Comparison of ENCODE assay signal across 21 cellular contexts in genomic region chr16:4382795-4383357, GRCh38. TPM values are rescaled to one million over a fixed set of nuclear protein-coding genes. Genes with fewer than 3 reads are reported as not detected.
DNase-seq lines count a peak whose midpoint lies in the region; ATAC-seq, FAIRE-seq and TF ChIP-seq lines count a peak whose summit lies in the region.
"Had no signal": no experiment of that assay in that cellular context is flagged by ENCODE, and none has a peak within 500 bp of the region (broad histone marks: within the 10 kb centered on the region; RNA-seq: fewer than 3 reads in every experiment).

No MANE protein-coding gene starts in this region.

- H4K20me1 ChIP-seq in HepG2 (ENCODE audit: insufficient read depth, low read length) (peaks cover 26% of the 10 kb centered on the region), K562 (replicated peaks; ENCODE audit: control insufficient read depth, insufficient read depth, low read length) (no peaks in the 10 kb centered on the region)

- H3K27ac ChIP-seq in HepG2 (ENCODE audit: extremely low read length, insufficient read depth, low read length) (no peak overlapping the region), right lobe of liver (no peak overlapping the region), K562 (ENCODE audit: extremely low read depth, low read depth, low read length) (no peak overlapping the region)
- H3K27ac ChIP-seq: epithelial cell of prostate, parathyroid adenoma, VCaP had no signal

- no peaks in the 10 kb centered on the region for H3K9me3 Mint-ChIP-seq in nephron progenitor cell
- H3K9me3 Mint-ChIP-seq: T-cell had no signal

- H3K36me3 ChIP-seq in HepG2 (replicated peaks in 1 of 2; ENCODE audit: control insufficient read depth in 1 of 2, insufficient read depth in 2 of 2, low read length in 2 of 2) (peaks cover 4 to 16% of the 10 kb centered on the region in 2 experiments), right lobe of liver (peaks cover 0 to 26% (median 9%) of the 10 kb centered on the region in 4 donors), K562 (ENCODE audit: control insufficient read depth, insufficient read depth, low read length) (peaks cover 53% of the 10 kb centered on the region; the same call in 1 of the 3 replicates)

- H3K4me1 Mint-ChIP-seq in nephron progenitor cell, result peaks cover 54% of the 10 kb centered on the region

- TF ChIP-seq CTCF in HepG2 (CRISPR knock-in tag; IDR thresholded peaks at IDR 0.05) (no peak), right lobe of liver (IDR thresholded peaks at IDR 0.05) (no peak), K562 (IDR thresholded peaks at IDR 0.05 in 2 of 3, conservative IDR thresholded peaks at IDR 0.05 in 1 of 3; ENCODE audit: insufficient read depth in 2 of 3, low read depth in 1 of 3, low read length in 3 of 3) (no peak), nephron progenitor cell (IDR thresholded peaks at IDR 0.05) (no peak)

- CTCF ChIA-PET in HepG2 (lab: Yijun Ruan, JAX; ENCODE audit: low intra/inter-chr PET ratio, low total read pairs) (no interaction called here), K562 (lab: Yijun Ruan, JAX; ENCODE audit: low intra/inter-chr PET ratio) (no interaction called here)

- DNase-seq in HepG2 (ENCODE audit: low spot score), result no peak
- no peak for DNase-seq in right lobe of liver
- peak in 1 of 4 experiments; percentile 10 for DNase-seq in K562 (ENCODE audit: extremely low read depth in 1 of 4, low spot score in 3 of 4)
- DNase-seq in nephron progenitor cell, result peak; percentile 2
- DNase-seq in NAMALWA (ENCODE audit: low spot score), result no peak
- no peak for DNase-seq in T-helper 1 cell
- DNase-seq: activated CD4-positive, alpha-beta T cell treated with anti-CD3 and anti-CD28 coated beads, Interleukin-2, amount 50 U/mL, for 48 hours; activated T-cell treated with anti-CD3 and anti-CD28 coated beads for 4 hours; cortex of kidney; KBM-7; NCI-H2029 treated with DMSO at 0.1 percent for 48 hours; NCI-H510A; stimulated activated CD4-positive, alpha-beta T cell treated with anti-CD3 and anti-CD28 coated beads, Interleukin-4, amount 100 ng/mL, for 1 hour; T-cell had no signal

- H3K27ac Mint-ChIP-seq in nephron progenitor cell, result no peak overlapping the region

- no peaks in the 10 kb centered on the region for H3K36me3 Mint-ChIP-seq in nephron progenitor cell (ENCODE audit: low read depth)

- H3K4me2 ChIP-seq in HepG2 (ENCODE audit: low read depth, low read length) (no peak overlapping the region), K562 (ENCODE audit: insufficient read depth, low read length) (no peak overlapping the region)

- TF ChIP-seq RAD21 in HepG2 (CRISPR knock-in tag; IDR thresholded peaks at IDR 0.05) (no peak), K562 (CRISPR knock-in tag; conservative IDR thresholded peaks at IDR 0.05 in 1 of 2, IDR thresholded peaks at IDR 0.05 in 1 of 2) (no peak)

- in situ Hi-C loops in HepG2 (cut with HindIII; ENCODE audit: extremely low pct_ligation_motif_present, low pct_unique_long_range_greater_than_20kb) (no loop called here), K562 (cut with MboI) (no loop called here)

- no peaks in the 10 kb centered on the region for H3K9me1 ChIP-seq in K562 (ENCODE audit: control insufficient read depth, insufficient read depth, low read length)

- peaks cover 1% of the 10 kb centered on the region for H3K27me3 Mint-ChIP-seq in nephron progenitor cell (ENCODE audit: low read depth, poor library complexity)
- H3K27me3 Mint-ChIP-seq: T-cell had no signal

- H3K9me3 ChIP-seq in HepG2 (ENCODE audit: low read length) (no peaks in the 10 kb centered on the region), right lobe of liver (no peaks in the 10 kb centered on the region), K562 (replicated peaks; ENCODE audit: control insufficient read depth, insufficient read depth, low read depth, low read length) (no peaks in the 10 kb centered on the region)
- H3K9me3 ChIP-seq: gastroesophageal sphincter, HAP-1 had no signal

- POLR2A ChIA-PET in HepG2 (lab: Yijun Ruan, JAX), result interaction anchor here (2.4 kb wide), 1 partner anchor 10 kb away, joined by 9 read pairs; no protein-coding TSS in a partner anchor
- POLR2A ChIA-PET in K562 (lab: Yijun Ruan, JAX), result interaction anchor here (0.6 to 1.1 kb wide), 4 partner anchors 25 to 504 kb away, joined by 3 read pairs; no protein-coding TSS in a partner anchor

- peak in 1 of 2 experiments; percentile 36; a peak in 2 of 4 replicates for TF ChIP-seq POLR2A in HepG2 (IDR thresholded peaks at IDR 0.05; ENCODE audit: insufficient read depth in 1 of 2, low read depth in 2 of 2, low read length in 2 of 2)
- TF ChIP-seq POLR2A in right lobe of liver (IDR thresholded peaks at IDR 0.05), result no peak
- no peak for TF ChIP-seq POLR2A in K562 (conservative IDR thresholded peaks at IDR 0.05)

- H3K27me3 ChIP-seq in HepG2 (ENCODE audit: control insufficient read depth in 1 of 2, insufficient read depth in 2 of 2, low read length in 2 of 2) (no peaks in the 10 kb centered on the region), right lobe of liver (no peaks in the 10 kb centered on the region), K562 (ENCODE audit: control insufficient read depth in 2 of 2, insufficient read depth in 2 of 2, low read length in 2 of 2) (no peaks in the 10 kb centered on the region)
- H3K27me3 ChIP-seq: gastroesophageal sphincter had no signal

- FAIRE-seq in HepG2 (lab: Jason Lieb, UNC) (no peak), K562 (lab: Jason Lieb, UNC) (no peak)

- H3K79me2 ChIP-seq in HepG2 (ENCODE audit: insufficient read depth, low read length) (peaks cover 8% of the 10 kb centered on the region), K562 (ENCODE audit: control insufficient read depth, insufficient read depth, low read length) (no peaks in the 10 kb centered on the region)
- H3K79me2 ChIP-seq: parathyroid adenoma had no signal

- WGBS in HepG2 (ENCODE audit: low lambda C conversion rate), result 97% methylated on average over 14 of the region's 21 CpGs
- WGBS in right lobe of liver (ENCODE audit: insufficient coverage, low coverage, low lambda C conversion rate, missing lambda C conversion rate), result 89% methylated on average over 12 of the region's 21 CpGs
- 91% methylated on average over 14 of the region's 21 CpGs for WGBS in K562 (ENCODE audit: insufficient coverage, low coverage, missing lambda C conversion rate)

- BruUV-seq in HepG2 (replicated peaks; lab: Mats Ljungman, UMichigan), result TSS peak; percentile 37
- BruUV-seq in K562 (replicated peaks; lab: Mats Ljungman, UMichigan), result no TSS peak

- ATAC-seq in HepG2 (no peak), right lobe of liver (no peak), K562 (no peak), GM18861 (IDR thresholded peaks at IDR 0.05; ENCODE audit: unreplicated experiment) (no peak), HG03571 (IDR thresholded peaks at IDR 0.05; ENCODE audit: unreplicated experiment) (no peak)
- ATAC-seq: gastroesophageal sphincter had no signal

- peaks cover 28% of the 10 kb centered on the region for H3K4me1 ChIP-seq in HepG2 (ENCODE audit: insufficient read depth, low read length)
- peaks cover 0 to 34% (median 3%) of the 10 kb centered on the region in 4 donors for H3K4me1 ChIP-seq in right lobe of liver
- H3K4me1 ChIP-seq in K562 (replicated peaks in 1 of 2; ENCODE audit: control insufficient read depth in 2 of 2, insufficient read depth in 2 of 2, low read length in 2 of 2), result peaks cover 7 to 39% of the 10 kb centered on the region in 2 experiments; a peak in 4 of 5 replicates
- H3K4me1 ChIP-seq: HAP-1 had no signal

- H3K9ac ChIP-seq in HepG2 (ENCODE audit: insufficient read depth, low read depth, low read length), result no peak overlapping the region
- H3K9ac ChIP-seq in K562 (ENCODE audit: insufficient read depth in 1 of 2, low read depth in 2 of 2, low read length in 2 of 2), result peak overlapping the region in 1 of 2 experiments; percentile 60; a peak in 1 of 4 replicates
- H3K9ac ChIP-seq: parathyroid adenoma had no signal

- no peak for TF ChIP-seq EP300 in HepG2 (IDR thresholded peaks at IDR 0.05; ENCODE audit: low read depth in 2 of 2, low read length in 2 of 2)
- no peak for TF ChIP-seq EP300 in HepG2 (CRISPR knock-in tag; IDR thresholded peaks at IDR 0.05; ENCODE audit: borderline replicate concordance)
- TF ChIP-seq EP300 in K562 (IDR thresholded peaks at IDR 0.05; ENCODE audit: low read length), result no peak

- H3K4me3 Mint-ChIP-seq in nephron progenitor cell, result no peak overlapping the region

- H2AFZ ChIP-seq in HepG2 (ENCODE audit: low read length) (no peak overlapping the region), K562 (ENCODE audit: low read depth, low read length) (no peak overlapping the region)
- H2AFZ ChIP-seq: parathyroid adenoma had no signal

- intact Hi-C loops in HepG2 (cut with micrococcal nuclease; ENCODE audit: unreplicated experiment), result no loop called here
- intact Hi-C loops in right lobe of liver (cut with DNase I), result no loop called here
- intact Hi-C loops in K562 (cut with micrococcal nuclease), result no loop called here

- H3K4me3 ChIP-seq in HepG2 (replicated peaks in 1 of 3; ENCODE audit: insufficient read depth in 1 of 3, low read depth in 2 of 3, low read length in 3 of 3) (no peak overlapping the region), right lobe of liver (no peak overlapping the region), K562 (no peak overlapping the region)
- H3K4me3 ChIP-seq: gastroesophageal sphincter, HAP-1 had no signal

RNA-seq across cellular contexts. Expression of gene VASN, which starts 11.2 kb away (rescaled TPM):
- total RNA-seq in HepG2 (2016; rRNA removed; fragmentation: Illumina TruSeq; extraction: Trizol) (6.9 and 18.2 TPM in 2 replicates), right lobe of liver (10 to 100 TPM; 13.5 to 22.9 (median 16.8) TPM), K562 (2014; rRNA removed) (1.7 and 2.2 TPM in 2 replicates), K562 (2014; rRNA removed; fragmentation: Illumina TruSeq; extraction: Trizol) (0.06 and 0.07 TPM in 2 replicates), K562 (2015; rRNA removed; fragmentation: Illumina TruSeq; extraction: Trizol) (0.51 and 1.1 TPM in 2 replicates), K562 (2021) (2.4 and 2.5 TPM in 2 replicates)
- 2.8 and 3.3 TPM in 2 replicates for total RNA-seq in HepG2 (2016; cell fraction: cytosol; rRNA removed; fragmentation: Illumina TruSeq; extraction: Trizol; ENCODE audit: low read depth)
- 5.9 and 17.8 TPM in 2 replicates for total RNA-seq in HepG2 (2016; cell fraction: insoluble cytoplasmic fraction; rRNA removed; fragmentation: Illumina TruSeq; extraction: Trizol)
- total RNA-seq in HepG2 (2016; cell fraction: membrane; rRNA removed; fragmentation: Illumina TruSeq; extraction: Trizol), result 5.8 and 6.6 TPM in 2 replicates
- 22.5 and 25.6 TPM in 2 replicates for total RNA-seq in HepG2 (2016; cell fraction: nucleus; rRNA removed; fragmentation: Illumina TruSeq; extraction: Trizol)
- polyA plus RNA-seq in HepG2 (2011; rRNA removed) (8.4 and 15.5 TPM in 2 replicates), K562 (2011; rRNA removed) (0.31 and 1.2 TPM in 2 replicates), K562 (2014; fragmentation: Illumina TruSeq; extraction: Trizol) (0.16 and 0.42 TPM in 2 replicates), K562 (2014; fragmentation: Nextera tagmentation; extraction: Ambion mirVana) (under 1 TPM in 1 of 2 experiments, not detected in 1; 0.01 TPM), K562 (2014; rRNA removed) (0.78 and 0.90 TPM in 2 replicates)
- 9.0 and 15.7 TPM in 2 replicates for polyA plus RNA-seq in HepG2 (2011; cell fraction: cytosol; rRNA removed)
- 47.1 and 58.1 TPM in 2 replicates for polyA plus RNA-seq in HepG2 (2011; cell fraction: nucleus; rRNA removed)
- polyA plus RNA-seq in HepG2 (2012), result 9.8 and 16.9 TPM in 2 replicates
- 2.3 and 2.6 TPM in 2 replicates for polyA plus RNA-seq in HepG2 (2016; cell fraction: cytosol; fragmentation: Illumina TruSeq; extraction: Trizol; ENCODE audit: low read depth)
- polyA plus RNA-seq in HepG2 (2016; cell fraction: insoluble cytoplasmic fraction; fragmentation: Illumina TruSeq; extraction: Trizol; ENCODE audit: low read depth), result 7.7 and 10.2 TPM in 2 replicates
- polyA plus RNA-seq in HepG2 (2016; cell fraction: membrane; fragmentation: Illumina TruSeq; extraction: Trizol; ENCODE audit: low read depth), result 3.1 and 4.1 TPM in 2 replicates
- 40.8 and 43.4 TPM in 2 replicates for polyA plus RNA-seq in HepG2 (2016; cell fraction: nucleus; fragmentation: Illumina TruSeq; extraction: Trizol; ENCODE audit: insufficient read depth, low read depth)
- 1.2 and 47.2 TPM in 2 replicates for polyA minus RNA-seq in HepG2 (2011; rRNA and poly(A)+ RNA removed; ENCODE audit: low replicate concordance)
- polyA minus RNA-seq in HepG2 (2011; cell fraction: cytosol; rRNA and poly(A)+ RNA removed), result 18.8 and 21.5 TPM in 2 replicates
- polyA minus RNA-seq in HepG2 (2011; cell fraction: nucleus; rRNA and poly(A)+ RNA removed), result 32.1 and 35.9 TPM in 2 replicates
- total RNA-seq in K562 (2011; cell fraction: chromatin; rRNA removed; ENCODE audit: low replicate concordance), result 1.2 and 9.8 TPM in 2 replicates
- 10.1 and 15.2 TPM in 2 replicates for total RNA-seq in K562 (2011; cell fraction: nucleolus; rRNA removed)
- total RNA-seq in K562 (2011; cell fraction: nucleoplasm; rRNA removed), result 3.7 and 5.7 TPM in 2 replicates
- 0.78 and 3.2 TPM in 2 replicates for polyA plus RNA-seq in K562 (2011; cell fraction: cytosol; rRNA removed)
- 1.2 and 2.6 TPM in 2 replicates for polyA plus RNA-seq in K562 (2011; cell fraction: nucleus; rRNA removed)
- polyA plus RNA-seq in K562 (2012), result 2.9 and 6.1 TPM in 2 replicates
- 0.56 and 0.63 TPM in 2 replicates for polyA minus RNA-seq in K562 (2011; rRNA and poly(A)+ RNA removed)
- 1.1 and 2.8 TPM in 2 replicates for polyA minus RNA-seq in K562 (2011; cell fraction: cytosol; rRNA and poly(A)+ RNA removed)
- polyA minus RNA-seq in K562 (2011; cell fraction: nucleus; rRNA and poly(A)+ RNA removed), result 3.4 and 6.3 TPM in 2 replicates

RNA-seq across cellular contexts. Expression of gene PAM16, which starts 31.8 kb away (rescaled TPM):
- total RNA-seq in HepG2 (2016; rRNA removed; fragmentation: Illumina TruSeq; extraction: Trizol), result 39.5 and 51.8 TPM in 2 replicates
- total RNA-seq in HepG2 (2016; cell fraction: cytosol; rRNA removed; fragmentation: Illumina TruSeq; extraction: Trizol; ENCODE audit: low read depth), result 62.7 and 78.9 TPM in 2 replicates
- 44.0 and 55.1 TPM in 2 replicates for total RNA-seq in HepG2 (2016; cell fraction: insoluble cytoplasmic fraction; rRNA removed; fragmentation: Illumina TruSeq; extraction: Trizol)
- total RNA-seq in HepG2 (2016; cell fraction: membrane; rRNA removed; fragmentation: Illumina TruSeq; extraction: Trizol), result 48.0 and 59.1 TPM in 2 replicates
- total RNA-seq in HepG2 (2016; cell fraction: nucleus; rRNA removed; fragmentation: Illumina TruSeq; extraction: Trizol), result 21.8 and 30.9 TPM in 2 replicates
- 51.5 and 64.5 TPM in 2 replicates for polyA plus RNA-seq in HepG2 (2011; rRNA removed)
- polyA plus RNA-seq in HepG2 (2011; cell fraction: cytosol; rRNA removed), result 79.1 and 106 TPM in 2 replicates
- polyA plus RNA-seq in HepG2 (2011; cell fraction: nucleus; rRNA removed), result 59.7 and 63.8 TPM in 2 replicates
- polyA plus RNA-seq in HepG2 (2012), result 28.9 and 43.2 TPM in 2 replicates
- polyA plus RNA-seq in HepG2 (2016; cell fraction: cytosol; fragmentation: Illumina TruSeq; extraction: Trizol; ENCODE audit: low read depth), result 51.5 and 69.1 TPM in 2 replicates
- polyA plus RNA-seq in HepG2 (2016; cell fraction: insoluble cytoplasmic fraction; fragmentation: Illumina TruSeq; extraction: Trizol; ENCODE audit: low read depth), result 31.2 and 31.7 TPM in 2 replicates
- polyA plus RNA-seq in HepG2 (2016; cell fraction: membrane; fragmentation: Illumina TruSeq; extraction: Trizol; ENCODE audit: low read depth), result 35.5 and 47.0 TPM in 2 replicates
- polyA plus RNA-seq in HepG2 (2016; cell fraction: nucleus; fragmentation: Illumina TruSeq; extraction: Trizol; ENCODE audit: insufficient read depth, low read depth), result 70.3 and 85.7 TPM in 2 replicates
- 22.9 and 24.5 TPM in 2 replicates for polyA minus RNA-seq in HepG2 (2011; rRNA and poly(A)+ RNA removed; ENCODE audit: low replicate concordance)
- 13.2 and 17.4 TPM in 2 replicates for polyA minus RNA-seq in HepG2 (2011; cell fraction: cytosol; rRNA and poly(A)+ RNA removed)
- 12.3 and 12.9 TPM in 2 replicates for polyA minus RNA-seq in HepG2 (2011; cell fraction: nucleus; rRNA and poly(A)+ RNA removed)
- total RNA-seq in right lobe of liver, result 10 to 100 TPM; 27.9 to 45.9 (median 32.8) TPM
- 70.0 and 135 TPM in 2 replicates for total RNA-seq in K562 (2011; cell fraction: chromatin; rRNA removed; ENCODE audit: low replicate concordance)
- total RNA-seq in K562 (2011; cell fraction: nucleolus; rRNA removed), result 74.5 and 92.1 TPM in 2 replicates
- total RNA-seq in K562 (2011; cell fraction: nucleoplasm; rRNA removed), result 76.8 and 107 TPM in 2 replicates
- 173 and 213 TPM in 2 replicates for total RNA-seq in K562 (2014; rRNA removed)
- total RNA-seq in K562 (2014; rRNA removed; fragmentation: Illumina TruSeq; extraction: Trizol), result 32.6 and 38.7 TPM in 2 replicates
- 48.4 and 56.1 TPM in 2 replicates for total RNA-seq in K562 (2015; rRNA removed; fragmentation: Illumina TruSeq; extraction: Trizol)
- 123 and 150 TPM in 2 replicates for total RNA-seq in K562 (2021)
- polyA plus RNA-seq in K562 (2011; rRNA removed), result 79.3 and 88.9 TPM in 2 replicates
- polyA plus RNA-seq in K562 (2011; cell fraction: cytosol; rRNA removed), result 175 and 283 TPM in 2 replicates
- 85.0 and 101 TPM in 2 replicates for polyA plus RNA-seq in K562 (2011; cell fraction: nucleus; rRNA removed)
- polyA plus RNA-seq in K562 (2012), result 96.6 and 100 TPM in 2 replicates
- 49.0 and 66.3 TPM in 2 replicates for polyA plus RNA-seq in K562 (2014; fragmentation: Illumina TruSeq; extraction: Trizol)
- 10 to 100 TPM; 41.5 to 81.1 TPM for polyA plus RNA-seq in K562 (2014; fragmentation: Nextera tagmentation; extraction: Ambion mirVana)
- polyA plus RNA-seq in K562 (2014; rRNA removed), result 243 and 273 TPM in 2 replicates
- polyA minus RNA-seq in K562 (2011; rRNA and poly(A)+ RNA removed), result 10.6 and 11.8 TPM in 2 replicates
- 19.8 and 22.7 TPM in 2 replicates for polyA minus RNA-seq in K562 (2011; cell fraction: cytosol; rRNA and poly(A)+ RNA removed)
- 10.8 and 13.7 TPM in 2 replicates for polyA minus RNA-seq in K562 (2011; cell fraction: nucleus; rRNA and poly(A)+ RNA removed)

RNA-seq across cellular contexts. Expression of gene CORO7, which starts 33.5 kb away (rescaled TPM):
- total RNA-seq in HepG2 (2016; rRNA removed; fragmentation: Illumina TruSeq; extraction: Trizol) (5.9 and 9.9 TPM in 2 replicates), right lobe of liver (10 to 100 TPM in 5 of 6 experiments, 1 to 10 TPM in 1; 7.8 to 22.9 (median 13.3) TPM), K562 (2014; rRNA removed) (30.5 and 37.8 TPM in 2 replicates), K562 (2014; rRNA removed; fragmentation: Illumina TruSeq; extraction: Trizol) (6.9 and 8.5 TPM in 2 replicates), K562 (2015; rRNA removed; fragmentation: Illumina TruSeq; extraction: Trizol) (18.7 and 21.0 TPM in 2 replicates), K562 (2021) (67.0 and 77.2 TPM in 2 replicates)
- total RNA-seq in HepG2 (2016; cell fraction: cytosol; rRNA removed; fragmentation: Illumina TruSeq; extraction: Trizol; ENCODE audit: low read depth), result 5.5 and 8.0 TPM in 2 replicates
- total RNA-seq in HepG2 (2016; cell fraction: insoluble cytoplasmic fraction; rRNA removed; fragmentation: Illumina TruSeq; extraction: Trizol), result 4.0 and 11.9 TPM in 2 replicates
- 3.5 and 3.8 TPM in 2 replicates for total RNA-seq in HepG2 (2016; cell fraction: membrane; rRNA removed; fragmentation: Illumina TruSeq; extraction: Trizol)
- total RNA-seq in HepG2 (2016; cell fraction: nucleus; rRNA removed; fragmentation: Illumina TruSeq; extraction: Trizol), result 13.2 and 15.4 TPM in 2 replicates
- polyA plus RNA-seq in HepG2 (2011; rRNA removed) (14.3 and 17.1 TPM in 2 replicates), K562 (2011; rRNA removed) (15.4 and 35.9 TPM in 2 replicates), K562 (2014; fragmentation: Illumina TruSeq; extraction: Trizol) (21.6 and 29.6 TPM in 2 replicates), K562 (2014; fragmentation: Nextera tagmentation; extraction: Ambion mirVana) (under 1 TPM; 0.45 to 0.51 TPM), K562 (2014; rRNA removed) (54.1 and 63.1 TPM in 2 replicates)
- polyA plus RNA-seq in HepG2 (2011; cell fraction: cytosol; rRNA removed), result 2.7 and 6.4 TPM in 2 replicates
- 179 and 209 TPM in 2 replicates for polyA plus RNA-seq in HepG2 (2011; cell fraction: nucleus; rRNA removed)
- 9.1 and 11.1 TPM in 2 replicates for polyA plus RNA-seq in HepG2 (2012)
- polyA plus RNA-seq in HepG2 (2016; cell fraction: cytosol; fragmentation: Illumina TruSeq; extraction: Trizol; ENCODE audit: low read depth), result 0.66 and 0.77 TPM in 2 replicates
- 4.2 and 5.3 TPM in 2 replicates for polyA plus RNA-seq in HepG2 (2016; cell fraction: insoluble cytoplasmic fraction; fragmentation: Illumina TruSeq; extraction: Trizol; ENCODE audit: low read depth)
- polyA plus RNA-seq in HepG2 (2016; cell fraction: membrane; fragmentation: Illumina TruSeq; extraction: Trizol; ENCODE audit: low read depth), result 1.1 and 2.1 TPM in 2 replicates
- polyA plus RNA-seq in HepG2 (2016; cell fraction: nucleus; fragmentation: Illumina TruSeq; extraction: Trizol; ENCODE audit: insufficient read depth, low read depth), result 28.1 and 39.8 TPM in 2 replicates
- polyA minus RNA-seq in HepG2 (2011; rRNA and poly(A)+ RNA removed; ENCODE audit: low replicate concordance), result 26.6 and 27.6 TPM in 2 replicates
- polyA minus RNA-seq in HepG2 (2011; cell fraction: cytosol; rRNA and poly(A)+ RNA removed), result 8.2 and 9.7 TPM in 2 replicates
- polyA minus RNA-seq in HepG2 (2011; cell fraction: nucleus; rRNA and poly(A)+ RNA removed), result 35.3 and 35.7 TPM in 2 replicates
- total RNA-seq in K562 (2011; cell fraction: chromatin; rRNA removed; ENCODE audit: low replicate concordance), result 91.2 and 301 TPM in 2 replicates
- total RNA-seq in K562 (2011; cell fraction: nucleolus; rRNA removed), result 159 and 160 TPM in 2 replicates
- 112 and 116 TPM in 2 replicates for total RNA-seq in K562 (2011; cell fraction: nucleoplasm; rRNA removed)
- 17.5 and 26.3 TPM in 2 replicates for polyA plus RNA-seq in K562 (2011; cell fraction: cytosol; rRNA removed)
- 184 and 367 TPM in 2 replicates for polyA plus RNA-seq in K562 (2011; cell fraction: nucleus; rRNA removed)
- 31.1 and 80.3 TPM in 2 replicates for polyA plus RNA-seq in K562 (2012)
- 11.1 and 17.7 TPM in 2 replicates for polyA minus RNA-seq in K562 (2011; rRNA and poly(A)+ RNA removed)
- polyA minus RNA-seq in K562 (2011; cell fraction: cytosol; rRNA and poly(A)+ RNA removed), result 33.7 and 44.1 TPM in 2 replicates
- polyA minus RNA-seq in K562 (2011; cell fraction: nucleus; rRNA and poly(A)+ RNA removed), result 52.4 and 63.5 TPM in 2 replicates

RNA-seq across cellular contexts. Expression of gene DNAJA3, which starts 42.8 kb away (rescaled TPM):
- total RNA-seq in HepG2 (2016; rRNA removed; fragmentation: Illumina TruSeq; extraction: Trizol) (75.3 and 77.0 TPM in 2 replicates), right lobe of liver (100 to 1,000 TPM in 2 of 6 experiments, 10 to 100 TPM in 4; 36.4 to 110 (median 49.0) TPM), K562 (2014; rRNA removed) (105 and 143 TPM in 2 replicates), K562 (2014; rRNA removed; fragmentation: Illumina TruSeq; extraction: Trizol) (59.6 and 64.7 TPM in 2 replicates), K562 (2015; rRNA removed; fragmentation: Illumina TruSeq; extraction: Trizol) (77.0 and 78.4 TPM in 2 replicates), K562 (2021) (86.1 and 86.6 TPM in 2 replicates)
- 25.0 and 28.5 TPM in 2 replicates for total RNA-seq in HepG2 (2016; cell fraction: cytosol; rRNA removed; fragmentation: Illumina TruSeq; extraction: Trizol; ENCODE audit: low read depth)
- total RNA-seq in HepG2 (2016; cell fraction: insoluble cytoplasmic fraction; rRNA removed; fragmentation: Illumina TruSeq; extraction: Trizol), result 71.5 and 76.4 TPM in 2 replicates
- 43.5 and 45.7 TPM in 2 replicates for total RNA-seq in HepG2 (2016; cell fraction: membrane; rRNA removed; fragmentation: Illumina TruSeq; extraction: Trizol)
- 42.9 and 52.3 TPM in 2 replicates for total RNA-seq in HepG2 (2016; cell fraction: nucleus; rRNA removed; fragmentation: Illumina TruSeq; extraction: Trizol)
- polyA plus RNA-seq in HepG2 (2011; rRNA removed) (79.9 and 83.3 TPM in 2 replicates), K562 (2011; rRNA removed) (67.0 and 79.0 TPM in 2 replicates), K562 (2014; fragmentation: Illumina TruSeq; extraction: Trizol) (80.0 and 88.3 TPM in 2 replicates), K562 (2014; fragmentation: Nextera tagmentation; extraction: Ambion mirVana) (10 to 100 TPM in 1 of 2 experiments, 1 to 10 TPM in 1; 8.1 to 14.1 TPM), K562 (2014; rRNA removed) (91.2 and 121 TPM in 2 replicates)
- 73.4 and 79.2 TPM in 2 replicates for polyA plus RNA-seq in HepG2 (2011; cell fraction: cytosol; rRNA removed)
- 121 and 132 TPM in 2 replicates for polyA plus RNA-seq in HepG2 (2011; cell fraction: nucleus; rRNA removed)
- 51.0 and 51.3 TPM in 2 replicates for polyA plus RNA-seq in HepG2 (2012)
- polyA plus RNA-seq in HepG2 (2016; cell fraction: cytosol; fragmentation: Illumina TruSeq; extraction: Trizol; ENCODE audit: low read depth), result 9.0 and 9.9 TPM in 2 replicates
- polyA plus RNA-seq in HepG2 (2016; cell fraction: insoluble cytoplasmic fraction; fragmentation: Illumina TruSeq; extraction: Trizol; ENCODE audit: low read depth), result 60.7 and 69.6 TPM in 2 replicates
- polyA plus RNA-seq in HepG2 (2016; cell fraction: membrane; fragmentation: Illumina TruSeq; extraction: Trizol; ENCODE audit: low read depth), result 16.3 and 18.8 TPM in 2 replicates
- polyA plus RNA-seq in HepG2 (2016; cell fraction: nucleus; fragmentation: Illumina TruSeq; extraction: Trizol; ENCODE audit: insufficient read depth, low read depth), result 95.3 and 101 TPM in 2 replicates
- polyA minus RNA-seq in HepG2 (2011; rRNA and poly(A)+ RNA removed; ENCODE audit: low replicate concordance), result 68.2 and 70.0 TPM in 2 replicates
- polyA minus RNA-seq in HepG2 (2011; cell fraction: cytosol; rRNA and poly(A)+ RNA removed), result 33.7 and 41.2 TPM in 2 replicates
- 60.1 and 62.8 TPM in 2 replicates for polyA minus RNA-seq in HepG2 (2011; cell fraction: nucleus; rRNA and poly(A)+ RNA removed)
- 136 and 226 TPM in 2 replicates for total RNA-seq in K562 (2011; cell fraction: chromatin; rRNA removed; ENCODE audit: low replicate concordance)
- 126 and 149 TPM in 2 replicates for total RNA-seq in K562 (2011; cell fraction: nucleolus; rRNA removed)
- total RNA-seq in K562 (2011; cell fraction: nucleoplasm; rRNA removed), result 142 and 159 TPM in 2 replicates
- polyA plus RNA-seq in K562 (2011; cell fraction: cytosol; rRNA removed), result 67.8 and 77.0 TPM in 2 replicates
- 144 and 165 TPM in 2 replicates for polyA plus RNA-seq in K562 (2011; cell fraction: nucleus; rRNA removed)
- 62.5 and 74.7 TPM in 2 replicates for polyA plus RNA-seq in K562 (2012)
- 40.6 and 53.4 TPM in 2 replicates for polyA minus RNA-seq in K562 (2011; rRNA and poly(A)+ RNA removed)
- polyA minus RNA-seq in K562 (2011; cell fraction: cytosol; rRNA and poly(A)+ RNA removed), result 33.4 and 38.2 TPM in 2 replicates
- polyA minus RNA-seq in K562 (2011; cell fraction: nucleus; rRNA and poly(A)+ RNA removed), result 41.6 and 64.8 TPM in 2 replicates

Comparison
In these comparisons a context has a peak if more than half of its experiments do, and no peak if none do; other contexts are left out.
1. Of the 241 proteins assayed by ChIP-seq in both HepG2 and K562: peak only in HepG2: HNRNPL, RBFOX2 and RBM22; only in K562: POLR2G; in both: none; in neither: 236; mixed calls (peak in some experiments, not most) for 1.